ENCODE assay signal across 1 cellular context in genomic region chr2:97751752-97752151, GRCh38.
TF ChIP-seq lines count a peak whose summit lies in the region.

No MANE protein-coding gene starts in this region.

TF ChIP-seq in HEK293, 187 proteins besides CTCF, POLR2A, EP300 and RAD21 (continued from another document):
- TF ChIP-seq, protein P1, sequence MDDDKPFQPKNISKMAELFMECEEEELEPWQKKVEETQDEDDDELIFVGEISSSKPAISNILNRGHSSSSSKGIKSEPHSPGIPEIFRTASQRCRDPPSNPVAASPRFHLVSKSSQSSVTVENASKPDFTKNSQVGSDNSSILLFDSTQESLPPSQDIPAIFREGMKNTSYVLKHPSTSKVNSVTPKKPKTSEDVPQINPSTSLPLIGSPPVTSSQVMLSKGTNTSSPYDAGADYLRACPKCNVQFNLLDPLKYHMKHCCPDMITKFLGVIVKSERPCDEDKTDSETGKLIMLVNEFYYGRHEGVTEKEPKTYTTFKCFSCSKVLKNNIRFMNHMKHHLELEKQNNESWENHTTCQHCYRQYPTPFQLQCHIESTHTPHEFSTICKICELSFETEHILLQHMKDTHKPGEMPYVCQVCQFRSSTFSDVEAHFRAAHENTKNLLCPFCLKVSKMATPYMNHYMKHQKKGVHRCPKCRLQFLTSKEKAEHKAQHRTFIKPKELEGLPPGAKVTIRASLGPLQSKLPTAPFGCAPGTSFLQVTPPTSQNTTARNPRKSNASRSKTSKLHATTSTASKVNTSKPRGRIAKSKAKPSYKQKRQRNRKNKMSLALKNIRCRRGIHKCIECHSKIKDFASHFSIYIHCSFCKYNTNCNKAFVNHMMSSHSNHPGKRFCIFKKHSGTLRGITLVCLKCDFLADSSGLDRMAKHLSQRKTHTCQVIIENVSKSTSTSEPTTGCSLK (tag by site-specific recombination; IDR thresholded peaks at IDR 0.05) = no peak
- peak; percentile 90 for TF ChIP-seq MZF1 (tag by site-specific recombination; IDR thresholded peaks at IDR 0.05; ENCODE audit: borderline replicate concordance)
- TF ChIP-seq, protein P2, sequence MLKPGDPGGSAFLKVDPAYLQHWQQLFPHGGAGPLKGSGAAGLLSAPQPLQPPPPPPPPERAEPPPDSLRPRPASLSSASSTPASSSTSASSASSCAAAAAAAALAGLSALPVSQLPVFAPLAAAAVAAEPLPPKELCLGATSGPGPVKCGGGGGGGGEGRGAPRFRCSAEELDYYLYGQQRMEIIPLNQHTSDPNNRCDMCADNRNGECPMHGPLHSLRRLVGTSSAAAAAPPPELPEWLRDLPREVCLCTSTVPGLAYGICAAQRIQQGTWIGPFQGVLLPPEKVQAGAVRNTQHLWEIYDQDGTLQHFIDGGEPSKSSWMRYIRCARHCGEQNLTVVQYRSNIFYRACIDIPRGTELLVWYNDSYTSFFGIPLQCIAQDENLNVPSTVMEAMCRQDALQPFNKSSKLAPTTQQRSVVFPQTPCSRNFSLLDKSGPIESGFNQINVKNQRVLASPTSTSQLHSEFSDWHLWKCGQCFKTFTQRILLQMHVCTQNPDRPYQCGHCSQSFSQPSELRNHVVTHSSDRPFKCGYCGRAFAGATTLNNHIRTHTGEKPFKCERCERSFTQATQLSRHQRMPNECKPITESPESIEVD (tag by site-specific recombination; IDR thresholded peaks at IDR 0.05) = peak; percentile 64
TF ChIP-seq in HEK293: peak in this region for 4.
